Comparison of ENCODE assay signal across 12 cellular contexts in genomic region chr17:5832886-5833285, GRCh38.
DNase-seq lines count a peak whose midpoint lies in the region; ATAC-seq and TF ChIP-seq lines count a peak whose summit lies in the region.
"Had no signal": no experiment of that assay in that cellular context is flagged by ENCODE, and none has a peak within 500 bp of the region (broad histone marks: within the 10 kb centered on the region; RNA-seq: fewer than 3 reads in every experiment).

No MANE protein-coding gene starts in this region.

- no peaks in the 10 kb centered on the region for H3K36me3 Mint-ChIP-seq in memory B cell

- no peak overlapping the region for H3K27ac Mint-ChIP-seq in memory B cell
- H3K27ac Mint-ChIP-seq: activated T-helper 1 cell treated with anti-CD3 and anti-CD28 coated beads, Interleukin-12 subunit alpha, Interleukin-12 subunit beta, Interleukin-2, Interleukin-4 antibody, amounts not matched to agents 30 ng/mL and 10 ng/mL and 1 ng/mL, durations not matched to agents 14 hours and 24 hours and 36 hours had no signal

- H3K4me1 Mint-ChIP-seq in memory B cell: peaks cover 7% of the 10 kb centered on the region

- TF ChIP-seq POLR2A in GM18505 (IDR thresholded peaks at IDR 0.05; ENCODE audit: borderline replicate concordance, extremely low read depth, insufficient read depth, insufficient read length): no peak

- no peak for TF ChIP-seq CTCF in brain microvascular endothelial cell (IDR thresholded peaks at IDR 0.05; ENCODE audit: low read depth, low read length, missing control alignments)

- no peaks in the 10 kb centered on the region for H3K9me3 Mint-ChIP-seq in memory B cell
- H3K9me3 Mint-ChIP-seq: activated T-helper 1 cell treated with anti-CD3 and anti-CD28 coated beads, Interleukin-12 subunit alpha, Interleukin-12 subunit beta, Interleukin-2, Interleukin-4 antibody, amounts not matched to agents 30 ng/mL and 10 ng/mL and 1 ng/mL, durations not matched to agents 14 hours and 24 hours and 36 hours had no signal

- no peak overlapping the region for H3K4me3 Mint-ChIP-seq in memory B cell
- H3K4me3 Mint-ChIP-seq: activated T-helper 1 cell treated with anti-CD3 and anti-CD28 coated beads, Interleukin-12 subunit alpha, Interleukin-12 subunit beta, Interleukin-2, Interleukin-4 antibody, amounts not matched to agents 30 ng/mL and 10 ng/mL and 1 ng/mL, durations not matched to agents 14 hours and 24 hours and 36 hours had no signal

- DNase-seq in DMS153 treated with DMSO at 0.1 percent for 48 hours (lab: John Stamatoyannopoulos, UW; ENCODE audit: unreplicated experiment) (peak; percentile 18), NCI-H1436 (lab: John Stamatoyannopoulos, UW) (peak; percentile 64), brain microvascular endothelial cell (peak; percentile 47), memory B cell (ENCODE audit: low spot score in 2 of 2) (no peak)
- DNase-seq: Karpas-422 had no signal

- H3K4me3 ChIP-seq in brain microvascular endothelial cell (ENCODE audit: low read depth, low read length): no peak overlapping the region

- ATAC-seq in memory B cell (ENCODE audit: low read depth): peak; percentile 37
- no peak for ATAC-seq in GM19395 (IDR thresholded peaks at IDR 0.05; ENCODE audit: unreplicated experiment)
- no peak for ATAC-seq in GM18505 (IDR thresholded peaks at IDR 0.05; ENCODE audit: unreplicated experiment)
- no peak for ATAC-seq in GM19452 (IDR thresholded peaks at IDR 0.05; ENCODE audit: unreplicated experiment)
- ATAC-seq in HG03135 (IDR thresholded peaks at IDR 0.05; ENCODE audit: unreplicated experiment): no peak
- ATAC-seq: esophagus mucosa had no signal

- H3K27me3 ChIP-seq in brain microvascular endothelial cell (replicated peaks): no peaks in the 10 kb centered on the region

- in situ Hi-C loops in brain microvascular endothelial cell (cut with HindIII; ENCODE audit: low pct_ligation_motif_present, low sequenced_read_pairs): no loop called here

- peaks cover 6% of the 10 kb centered on the region for H3K27me3 Mint-ChIP-seq in memory B cell

- H3K36me3 ChIP-seq in brain microvascular endothelial cell (replicated peaks): no peaks in the 10 kb centered on the region
- H3K36me3 ChIP-seq: neutrophil had no signal

- H3K27ac ChIP-seq in brain microvascular endothelial cell: peak overlapping the region; percentile 25
- H3K27ac ChIP-seq: neutrophil had no signal

Comparison
In these comparisons a context has a peak if more than half of its experiments do, and no peak if none do; other contexts are left out.
1. DNase-seq: peak in DMS153 treated with DMSO at 0.1 percent for 48 hours (single experiment), NCI-H1436 (single experiment) and brain microvascular endothelial cell (single experiment); none in memory B cell (0 of 2).